ENCODE assay signal across 1 cellular context in genomic region chr22:23245045-23245798, GRCh38.
TF ChIP-seq lines count a peak whose summit lies in the region.

No MANE protein-coding gene starts in this region.

TF ChIP-seq in H1, 55 proteins besides CTCF, POLR2A, EP300 and RAD21 (continued from another document):
- TF ChIP-seq E2F6 (IDR thresholded peaks at IDR 0.05): no peak
- no peak for TF ChIP-seq CBX8 (IDR thresholded peaks at IDR 0.05; ENCODE audit: borderline replicate concordance, low read depth, low read length)
